In the genomic region with DNA sequence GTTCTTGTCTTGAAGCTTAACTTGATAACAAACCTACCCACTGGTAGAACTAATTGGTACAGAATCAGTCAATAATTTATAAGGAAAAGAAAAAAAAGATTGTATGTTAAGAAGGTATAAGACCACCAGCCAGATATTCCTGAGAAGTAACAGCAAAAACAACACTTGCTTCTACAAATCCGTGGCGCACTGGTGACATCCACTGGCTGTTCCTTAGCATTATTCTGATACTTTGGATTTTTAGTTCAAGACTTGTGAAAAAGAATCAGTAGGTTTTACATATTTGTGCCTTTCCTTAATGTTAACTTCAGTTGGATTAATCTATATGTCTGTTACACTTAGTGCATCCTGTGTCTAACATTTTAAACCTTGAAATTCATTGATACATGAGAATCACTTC, we compare ENCODE assay signal across 8 cellular contexts.
A peak's percentile ranks its signal among the peaks of the same experiment; 100 is the strongest.
DNase-seq lines count a peak whose midpoint lies in the region; ATAC-seq and TF ChIP-seq lines count a peak whose summit lies in the region.

No MANE protein-coding gene starts in this region.

- no peak overlapping the region for H3K27ac Mint-ChIP-seq in nephron progenitor cell

- no peaks in the 10 kb centered on the region for H3K27me3 ChIP-seq in DND-41 (ENCODE audit: insufficient read depth, low read length, poor library complexity)

- no peak overlapping the region for H3K9ac ChIP-seq in DND-41 (ENCODE audit: low read depth, low read length)

- no peak for ATAC-seq in DND-41 (ENCODE audit: insufficient read depth, low read depth)
- no peak for ATAC-seq in GM19452 (IDR thresholded peaks at IDR 0.05; ENCODE audit: unreplicated experiment)
- no peak for ATAC-seq in GM21381 (IDR thresholded peaks at IDR 0.05; ENCODE audit: unreplicated experiment)
- no peak for ATAC-seq in GM18868 (IDR thresholded peaks at IDR 0.05; ENCODE audit: unreplicated experiment)
- no peak for ATAC-seq in left colon

- H2AFZ ChIP-seq in DND-41 (ENCODE audit: low read depth, low read length): no peak overlapping the region

- H3K4me2 ChIP-seq in DND-41 (ENCODE audit: insufficient read depth, low read length): no peak overlapping the region

- TF ChIP-seq CTCF in DND-41 (IDR thresholded peaks at IDR 0.05; ENCODE audit: borderline replicate concordance, extremely low read depth, low read length, poor library complexity, severe bottlenecking) (peak; percentile 52), nephron progenitor cell (IDR thresholded peaks at IDR 0.05) (peak; percentile 60)

- H3K79me2 ChIP-seq in DND-41 (ENCODE audit: insufficient read depth, low read length): no peaks in the 10 kb centered on the region

- no peak overlapping the region for H3K4me3 ChIP-seq in DND-41 (ENCODE audit: low read depth in 1 of 2, low read length in 2 of 2)

- H3K27ac ChIP-seq in DND-41 (ENCODE audit: low read length): no peak overlapping the region

- no peaks in the 10 kb centered on the region for H3K36me3 Mint-ChIP-seq in nephron progenitor cell (ENCODE audit: low read depth)

- H3K36me3 ChIP-seq in DND-41 (ENCODE audit: insufficient read depth, low read length): no peaks in the 10 kb centered on the region

- H3K9me3 ChIP-seq in DND-41 (ENCODE audit: insufficient read depth, low read length, severe bottlenecking): no peaks in the 10 kb centered on the region

- intact Hi-C loops in left colon (cut with DNase I, micrococcal nuclease): no loop called here

- DNase-seq in DND-41: peak; percentile 14
- peak; percentile 61 for DNase-seq in NCI-H1694 treated with DMSO at 0.1 percent for 48 hours (lab: John Stamatoyannopoulos, UW)
- DNase-seq in cerebellar cortex (ENCODE audit: low spot score): peak; percentile 53
- peak; percentile 54 for DNase-seq in nephron progenitor cell
- no peak for DNase-seq in left colon

- H3K4me1 Mint-ChIP-seq in nephron progenitor cell: no peaks in the 10 kb centered on the region

- H4K20me1 ChIP-seq in DND-41 (ENCODE audit: insufficient read depth, low read length): no peaks in the 10 kb centered on the region

- no peaks in the 10 kb centered on the region for H3K4me1 ChIP-seq in DND-41 (ENCODE audit: insufficient read depth, low read length)

- no peak overlapping the region for H3K4me3 Mint-ChIP-seq in nephron progenitor cell

- H3K9me3 Mint-ChIP-seq in nephron progenitor cell: no peaks in the 10 kb centered on the region

- no peaks in the 10 kb centered on the region for H3K27me3 Mint-ChIP-seq in nephron progenitor cell (ENCODE audit: low read depth, poor library complexity)

Comparison
In these comparisons a context has a peak if more than half of its experiments do, and no peak if none do; other contexts are left out.
1. DNase-seq: peak in DND-41 (single experiment), NCI-H1694 treated with DMSO at 0.1 percent for 48 hours (single experiment), cerebellar cortex (single experiment) and nephron progenitor cell (single experiment); none in left colon (0 of 2).